ENCODE assay signal across 8 cellular contexts in genomic region chr17:2040942-2041560, GRCh38. TPM values are rescaled to one million over a fixed set of nuclear protein-coding genes. Genes with fewer than 3 reads are reported as not detected.
DNase-seq lines count a peak whose midpoint lies in the region; ATAC-seq, FAIRE-seq and TF ChIP-seq lines count a peak whose summit lies in the region.

No MANE protein-coding gene starts in this region.

- H3K4me1 Mint-ChIP-seq in CD8-positive, alpha-beta T cell (ENCODE audit: low read depth) = peaks cover 20% of the 10 kb centered on the region

- CTCF ChIA-PET in CD8-positive, alpha-beta T cell (lab: Charles Lee) = interaction anchor here (0.6 to 1.9 kb wide), 9 partner anchors 9 to 376 kb away, joined by 3 to 8 read pairs (median 4); partner anchors contain the start of genes DPH1, HIC1 and RTN4RL1

- H3K4me3 Mint-ChIP-seq in CD8-positive, alpha-beta T cell = peak overlapping the region; percentile 85

- ATAC-seq in CD8-positive, alpha-beta T cell = no peak
- ATAC-seq in HG03039 (IDR thresholded peaks at IDR 0.05; ENCODE audit: unreplicated experiment) (no peak), GM19023 (IDR thresholded peaks at IDR 0.05; ENCODE audit: unreplicated experiment) (no peak)

- H3K27me3 Mint-ChIP-seq in CD8-positive, alpha-beta T cell (ENCODE audit: low read depth) = no peaks in the 10 kb centered on the region

- peaks cover 15% of the 10 kb centered on the region for H3K4me1 ChIP-seq in CD8-positive, alpha-beta T cell (ENCODE audit: insufficient read depth, low read length)
- H3K4me1 ChIP-seq in endocrine pancreas (ENCODE audit: control insufficient read depth, insufficient read depth, low read length) (no peaks in the 10 kb centered on the region), ovary (ENCODE audit: insufficient read depth) (peaks cover 6% of the 10 kb centered on the region)

- H3K27me3 ChIP-seq in CD8-positive, alpha-beta T cell (ENCODE audit: insufficient read depth, low read length) = no peaks in the 10 kb centered on the region
- no peaks in the 10 kb centered on the region for H3K27me3 ChIP-seq in endocrine pancreas (ENCODE audit: control insufficient read depth, insufficient read depth, low read length)
- no peaks in the 10 kb centered on the region for H3K27me3 ChIP-seq in ovary

- H3K36me3 ChIP-seq in CD8-positive, alpha-beta T cell (ENCODE audit: insufficient read depth, low read length) = peaks cover 19% of the 10 kb centered on the region
- H3K36me3 ChIP-seq in endocrine pancreas (ENCODE audit: control insufficient read depth, insufficient read depth, low read length) (no peaks in the 10 kb centered on the region), ovary (no peaks in the 10 kb centered on the region)

- WGBS in ovary, 3 donors = 41 to 53% (median 48%) methylated on average over 15 to 16 of the region's 16 CpGs

- no peak for TF ChIP-seq EP300 in ovary (IDR thresholded peaks at IDR 0.05)

- no peak for TF ChIP-seq POLR2A in ovary (IDR thresholded peaks at IDR 0.05)

- H3K27ac ChIP-seq in CD8-positive, alpha-beta T cell (ENCODE audit: low read depth, low read length) = peak overlapping the region; percentile 77
- peak overlapping the region; percentile 29 to 82 for H3K27ac ChIP-seq in ovary

- FAIRE-seq in RCC 7860 (lab: Jason Lieb, UNC) = no peak

- peak overlapping the region; percentile 58 for H3K9ac ChIP-seq in endocrine pancreas (ENCODE audit: control insufficient read depth, insufficient read depth, low read length)

- no peak for TF ChIP-seq CTCF in CD8-positive, alpha-beta T cell (IDR thresholded peaks at IDR 0.05)
- no peak for TF ChIP-seq CTCF in ovary (IDR thresholded peaks at IDR 0.05)

- H3K9me3 Mint-ChIP-seq in CD8-positive, alpha-beta T cell = no peaks in the 10 kb centered on the region

- peak overlapping the region; percentile 45 for H3K27ac Mint-ChIP-seq in CD8-positive, alpha-beta T cell

- H3K36me3 Mint-ChIP-seq in CD8-positive, alpha-beta T cell = peaks cover 51% of the 10 kb centered on the region

- H3K9me3 ChIP-seq in CD8-positive, alpha-beta T cell (ENCODE audit: low read length) = no peaks in the 10 kb centered on the region
- no peaks in the 10 kb centered on the region for H3K9me3 ChIP-seq in endocrine pancreas (ENCODE audit: control insufficient read depth, low read length)
- no peaks in the 10 kb centered on the region for H3K9me3 ChIP-seq in ovary

- H3K4me3 ChIP-seq in CD8-positive, alpha-beta T cell (ENCODE audit: low read depth, low read length) = peak overlapping the region; percentile 74
- H3K4me3 ChIP-seq in endocrine pancreas (ENCODE audit: control insufficient read depth, insufficient read depth, low read length) (peak overlapping the region; percentile 28), ovary (peak overlapping the region; percentile 82)

- intact Hi-C loops in CD8-positive, alpha-beta T cell (cut with DNase I, micrococcal nuclease) = loop anchor here (1.0 to 10.0 kb wide), 4 partner anchors 11 to 394 kb away; partner anchors contain the start of genes DPH1 (in 2 of the 2), RILP (in 2 of the 2), SCARF1 (in 2 of the 2) and PRPF8 (in 1 of the 2)
- intact Hi-C loops in ovary (cut with DNase I) = no loop called here

- POLR2A ChIA-PET in CD8-positive, alpha-beta T cell (lab: Charles Lee) = interaction anchor here (0.8 to 2.3 kb wide), 4 partner anchors 9 to 357 kb away, joined by 4 to 10 read pairs (median 6); partner anchors contain the start of genes DPH1 and RTN4RL1

- no peak for DNase-seq in CD8-positive, alpha-beta T cell
- DNase-seq in NCI-H82 (lab: John Stamatoyannopoulos, UW) = peak; percentile 98
- DNase-seq in ovary = peak in 2 of 5 donors; percentile 46 to 54
- DNase-seq in DMS153 treated with DMSO at 0.1 percent for 48 hours (lab: John Stamatoyannopoulos, UW; ENCODE audit: unreplicated experiment) = no peak
- no peak for DNase-seq in RCC 7860 (ENCODE audit: low spot score)

RNA-seq across cellular contexts. Expression of gene OVCA2, which starts 0.8 kb away (rescaled TPM):
- total RNA-seq in CD8-positive, alpha-beta T cell = 10 to 100 TPM; 38.7 to 48.2 TPM
- total RNA-seq in ovary = 10 to 100 TPM; 19.1 to 26.4 (median 21.2) TPM
- 10 to 100 TPM; 13.2 to 28.3 TPM for polyA plus RNA-seq in ovary

RNA-seq across cellular contexts. Expression of gene DPH1, which starts 11.1 kb away (rescaled TPM):
- total RNA-seq in CD8-positive, alpha-beta T cell = 100 to 1,000 TPM; 128 to 149 TPM
- 10 to 100 TPM; 42.4 to 77.7 (median 46.0) TPM for total RNA-seq in ovary
- polyA plus RNA-seq in ovary = 10 to 100 TPM; 27.5 to 47.2 TPM

RNA-seq across cellular contexts. Expression of gene HIC1, which starts 13.9 kb away (rescaled TPM):
- total RNA-seq in CD8-positive, alpha-beta T cell = 10 to 100 TPM; 12.1 to 13.0 TPM
- 100 to 1,000 TPM in 1 of 7 donors, 10 to 100 TPM in 6; 35.0 to 108 (median 68.0) TPM for total RNA-seq in ovary
- 10 to 100 TPM in 1 of 2 donors, 1 to 10 TPM in 1; 3.9 to 16.3 TPM for polyA plus RNA-seq in ovary

RNA-seq across cellular contexts. Expression of gene RTN4RL1, which starts 15.9 kb away (rescaled TPM):
- total RNA-seq in CD8-positive, alpha-beta T cell = not detected
- total RNA-seq in ovary = 1 to 10 TPM in 5 of 7 donors, under 1 TPM in 1, not detected in 1; 0.92 to 4.1 (median 1.9) TPM
- under 1 TPM; 0.30 to 0.42 TPM for polyA plus RNA-seq in ovary

Comparison
In these comparisons a context has a peak if more than half of its experiments do, and no peak if none do; other contexts are left out.
1. H3K4me3 ChIP-seq: peak in every context shown above with its lines; median percentile 82 in ovary; 74 in CD8-positive, alpha-beta T cell; 28 in endocrine pancreas.
2. intact Hi-C loops: an anchor here in CD8-positive, alpha-beta T cell (1.0 to 10.0 kb wide); none called in ovary.